In genomic region chr18:37676276-37676675, GRCh38 we compare ENCODE assay signal across 28 cellular contexts.
"Had no signal": no experiment of that assay in that cellular context is flagged by ENCODE, and none has a peak within 500 bp of the region (broad histone marks: within the 10 kb centered on the region; RNA-seq: fewer than 3 reads in every experiment).

No MANE protein-coding gene starts in this region.

- DNase-seq: activated effector memory CD4-positive, alpha-beta T cell treated with anti-CD3 and anti-CD28 coated beads, Interleukin-2, amount 50 U/mL, for 16 hours; activated effector memory CD4-positive, alpha-beta T cell treated with Interleukin-2 at 50 U/mL for 16 hours; activated gamma-delta T cell; activated gamma-delta T cell treated with Interleukin-2 at 50 U/mL for 16 hours; activated naive CD4-positive, alpha-beta T cell; activated naive CD4-positive, alpha-beta T cell treated with anti-CD3 and anti-CD28 coated beads for 36 hours; activated naive CD4-positive, alpha-beta T cell treated with anti-CD3 and anti-CD28 coated beads, Interleukin-2, amount 10 ng/mL, durations not matched to agents 7 days and 5 days; activated naive CD4-positive, alpha-beta T cell treated with anti-CD3 and anti-CD28 coated beads, Interleukin-2, amount 50 U/mL, for 16 hours; activated naive CD4-positive, alpha-beta T cell treated with Interleukin-2 at 50 U/mL for 16 hours; activated naive CD8-positive, alpha-beta T cell treated with anti-CD3 and anti-CD28 coated beads for 36 hours; activated naive CD8-positive, alpha-beta T cell treated with anti-CD3 and anti-CD28 coated beads, Interleukin-2, amount 10 ng/mL, durations not matched to agents 7 days and 5 days; activated naive CD8-positive, alpha-beta T cell treated with anti-CD3 and anti-CD28 coated beads, Interleukin-2, amount 50 U/mL, for 24 hours; activated T-cell treated with anti-CD3 and anti-CD28 coated beads, Interleukin-2, amount 50 U/mL, for 1 hour; activated T-cell treated with anti-CD3 and anti-CD28 coated beads, Interleukin-2, amount 50 U/mL, for 24 hours; activated T-cell treated with anti-CD3 and anti-CD28 coated beads, Interleukin-2, amount 50 U/mL, for 4 hours; activated T-cell treated with anti-CD3 and anti-CD28 coated beads, Interleukin-2, amount 50 U/mL, for 48 hours; activated T-cell treated with anti-CD3 and anti-CD28 coated beads, Interleukin-2, amount 50 U/mL, for 72 hours; adrenal gland; amniotic stem cell; amygdala; anterior cingulate cortex; aorta; body of pancreas; brain microvascular endothelial cell; central memory CD4-positive, alpha-beta T cell; cerebellar nuclear complex had no signal

- ATAC-seq: activated naive CD4-positive, alpha-beta T cell treated with anti-CD3 and anti-CD28 coated beads, Interleukin-2, amount 50 U/mL, for 72 hours; activated naive CD8-positive, alpha-beta T cell treated with anti-CD3 and anti-CD28 coated beads, Interleukin-2, amount 50 U/mL, for 24 hours; activated T-cell treated with anti-CD3 and anti-CD28 coated beads, Interleukin-2, amount 50 U/mL, for 4 hours; activated T-cell treated with anti-CD3 and anti-CD28 coated beads, Interleukin-2, amount 50 U/mL, for 72 hours; activated T-helper 17 cell treated with anti-CD3 and anti-CD28 coated beads, Interleukin-2, amount 50 U/mL, for 72 hours; body of pancreas had no signal
